In the genomic region with DNA sequence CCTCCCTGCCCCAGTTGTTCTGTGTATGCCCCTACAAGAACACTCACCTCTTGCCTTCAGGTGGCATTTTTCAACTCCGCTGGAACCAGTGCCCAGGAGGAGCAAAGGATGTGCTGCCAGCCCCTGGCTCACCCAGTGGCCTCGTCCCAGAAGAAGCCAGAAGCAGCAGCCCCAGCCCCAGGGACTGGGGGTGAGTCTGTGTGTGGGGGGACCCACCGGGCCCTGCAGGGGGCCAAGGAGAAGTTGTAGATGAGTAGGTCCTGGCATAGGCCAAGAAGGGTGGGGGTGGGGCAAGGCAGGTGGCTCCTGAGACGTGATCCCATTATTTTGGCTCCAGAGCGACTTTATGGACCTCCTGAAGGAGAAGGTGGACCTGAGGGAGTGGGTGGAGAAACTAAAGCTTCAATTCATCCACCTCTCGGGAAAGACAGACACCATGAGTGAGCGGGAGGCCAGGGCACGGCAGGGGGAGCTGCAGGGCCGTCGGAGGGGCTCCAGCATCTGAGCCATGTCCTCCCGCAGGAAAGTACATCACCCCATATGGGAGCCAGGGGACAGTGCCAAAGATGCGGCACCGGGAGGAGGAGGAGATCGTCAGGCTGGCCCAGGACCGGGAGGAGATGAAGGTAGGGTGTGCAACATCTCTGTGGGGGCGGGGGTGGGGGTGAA, we compare ENCODE assay signal across 1 cellular context.
TF ChIP-seq lines count a peak whose summit lies in the region.

No MANE protein-coding gene starts in this region.

TF ChIP-seq in GM23338, 12 proteins besides CTCF, POLR2A, EP300 and RAD21 (continued from another document):
- TF ChIP-seq, protein P1, sequence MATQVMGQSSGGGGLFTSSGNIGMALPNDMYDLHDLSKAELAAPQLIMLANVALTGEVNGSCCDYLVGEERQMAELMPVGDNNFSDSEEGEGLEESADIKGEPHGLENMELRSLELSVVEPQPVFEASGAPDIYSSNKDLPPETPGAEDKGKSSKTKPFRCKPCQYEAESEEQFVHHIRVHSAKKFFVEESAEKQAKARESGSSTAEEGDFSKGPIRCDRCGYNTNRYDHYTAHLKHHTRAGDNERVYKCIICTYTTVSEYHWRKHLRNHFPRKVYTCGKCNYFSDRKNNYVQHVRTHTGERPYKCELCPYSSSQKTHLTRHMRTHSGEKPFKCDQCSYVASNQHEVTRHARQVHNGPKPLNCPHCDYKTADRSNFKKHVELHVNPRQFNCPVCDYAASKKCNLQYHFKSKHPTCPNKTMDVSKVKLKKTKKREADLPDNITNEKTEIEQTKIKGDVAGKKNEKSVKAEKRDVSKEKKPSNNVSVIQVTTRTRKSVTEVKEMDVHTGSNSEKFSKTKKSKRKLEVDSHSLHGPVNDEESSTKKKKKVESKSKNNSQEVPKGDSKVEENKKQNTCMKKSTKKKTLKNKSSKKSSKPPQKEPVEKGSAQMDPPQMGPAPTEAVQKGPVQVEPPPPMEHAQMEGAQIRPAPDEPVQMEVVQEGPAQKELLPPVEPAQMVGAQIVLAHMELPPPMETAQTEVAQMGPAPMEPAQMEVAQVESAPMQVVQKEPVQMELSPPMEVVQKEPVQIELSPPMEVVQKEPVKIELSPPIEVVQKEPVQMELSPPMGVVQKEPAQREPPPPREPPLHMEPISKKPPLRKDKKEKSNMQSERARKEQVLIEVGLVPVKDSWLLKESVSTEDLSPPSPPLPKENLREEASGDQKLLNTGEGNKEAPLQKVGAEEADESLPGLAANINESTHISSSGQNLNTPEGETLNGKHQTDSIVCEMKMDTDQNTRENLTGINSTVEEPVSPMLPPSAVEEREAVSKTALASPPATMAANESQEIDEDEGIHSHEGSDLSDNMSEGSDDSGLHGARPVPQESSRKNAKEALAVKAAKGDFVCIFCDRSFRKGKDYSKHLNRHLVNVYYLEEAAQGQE (IDR thresholded peaks at IDR 0.05; ENCODE audit: unreplicated experiment), result no peak
- TF ChIP-seq CREB1 (CRISPR knock-in tag; IDR thresholded peaks at IDR 0.05; ENCODE audit: low read depth), result no peak
- TF ChIP-seq, protein P2, sequence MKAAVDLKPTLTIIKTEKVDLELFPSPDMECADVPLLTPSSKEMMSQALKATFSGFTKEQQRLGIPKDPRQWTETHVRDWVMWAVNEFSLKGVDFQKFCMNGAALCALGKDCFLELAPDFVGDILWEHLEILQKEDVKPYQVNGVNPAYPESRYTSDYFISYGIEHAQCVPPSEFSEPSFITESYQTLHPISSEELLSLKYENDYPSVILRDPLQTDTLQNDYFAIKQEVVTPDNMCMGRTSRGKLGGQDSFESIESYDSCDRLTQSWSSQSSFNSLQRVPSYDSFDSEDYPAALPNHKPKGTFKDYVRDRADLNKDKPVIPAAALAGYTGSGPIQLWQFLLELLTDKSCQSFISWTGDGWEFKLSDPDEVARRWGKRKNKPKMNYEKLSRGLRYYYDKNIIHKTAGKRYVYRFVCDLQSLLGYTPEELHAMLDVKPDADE (IDR thresholded peaks at IDR 0.05), result no peak
- no peak for TF ChIP-seq JUNB (IDR thresholded peaks at IDR 0.05; ENCODE audit: unreplicated experiment)
